8 cellular contexts compared by ENCODE assay signal in the genomic region with DNA sequence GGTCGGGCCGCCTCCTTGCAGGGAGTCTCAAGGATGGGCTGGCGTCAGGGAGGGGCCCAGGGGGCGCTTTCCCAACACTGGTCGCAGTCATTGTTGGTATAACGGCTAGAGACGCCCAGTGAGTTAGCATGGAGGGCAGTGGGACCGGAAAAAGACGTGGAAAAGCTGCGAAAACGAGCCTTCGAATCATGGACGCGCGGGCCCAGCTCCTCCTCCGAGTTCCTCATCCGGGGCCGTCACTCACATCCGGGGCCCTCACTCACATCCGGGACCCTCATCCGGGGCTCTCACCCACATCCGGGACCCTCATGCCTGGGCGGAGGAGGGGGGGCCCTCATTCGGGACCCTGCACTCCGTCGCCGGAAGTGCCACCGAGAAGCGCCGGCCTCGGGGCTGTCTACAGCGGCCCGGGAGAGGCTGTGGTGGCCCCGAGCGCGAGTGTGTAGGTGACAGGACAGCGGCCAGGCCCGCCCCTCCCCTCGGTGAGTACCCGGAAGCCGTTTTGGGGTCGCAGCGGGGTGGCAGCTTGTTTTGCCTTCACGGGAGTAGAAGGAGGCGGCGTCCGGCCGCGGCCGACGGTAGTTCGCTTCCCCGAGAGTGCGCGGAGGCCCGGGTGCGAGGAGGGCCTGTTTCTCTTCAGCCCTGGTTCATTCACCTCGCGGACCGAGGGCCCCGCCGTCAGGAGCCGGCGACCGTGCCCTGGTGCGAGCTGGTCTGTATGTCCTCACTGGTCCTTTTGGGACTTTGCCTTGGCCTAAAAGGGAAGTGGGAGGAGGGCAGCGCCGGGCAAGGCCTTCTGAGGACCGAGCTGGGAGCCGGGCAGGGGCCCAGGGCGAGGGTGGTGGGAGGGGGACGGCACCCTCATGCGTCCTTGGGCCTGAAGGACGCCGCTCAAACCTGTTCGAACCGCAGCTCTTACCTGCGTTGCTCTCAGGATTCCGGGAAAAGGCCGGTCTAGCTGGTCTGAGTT. TPM values are rescaled to one million over a fixed set of nuclear protein-coding genes. Genes with fewer than 3 reads are reported as not detected.
A peak's percentile ranks its signal among the peaks of the same experiment; 100 is the strongest.
DNase-seq lines count a peak whose midpoint lies in the region; TF ChIP-seq lines count a peak whose summit lies in the region.

A gene with protein sequence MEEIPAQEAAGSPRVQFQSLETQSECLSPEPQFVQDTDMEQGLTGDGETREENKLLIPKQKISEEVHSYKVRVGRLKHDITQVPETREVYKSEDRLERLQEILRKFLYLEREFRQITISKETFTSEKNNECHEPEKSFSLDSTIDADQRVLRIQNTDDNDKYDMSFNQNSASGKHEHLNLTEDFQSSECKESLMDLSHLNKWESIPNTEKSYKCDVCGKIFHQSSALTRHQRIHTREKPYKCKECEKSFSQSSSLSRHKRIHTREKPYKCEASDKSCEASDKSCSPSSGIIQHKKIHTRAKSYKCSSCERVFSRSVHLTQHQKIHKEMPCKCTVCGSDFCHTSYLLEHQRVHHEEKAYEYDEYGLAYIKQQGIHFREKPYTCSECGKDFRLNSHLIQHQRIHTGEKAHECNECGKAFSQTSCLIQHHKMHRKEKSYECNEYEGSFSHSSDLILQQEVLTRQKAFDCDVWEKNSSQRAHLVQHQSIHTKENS (plus strand): TSS at position 337 of the 970 bp plus-strand sequence. CDS start 1,918 bp downstream, outside the sequence.

- no peaks in the 10 kb centered on the region for H3K27me3 ChIP-seq in suprapubic skin

- peaks cover 62% of the 10 kb centered on the region for H3K4me1 Mint-ChIP-seq in activated naive CD4-positive, alpha-beta T cell treated with anti-CD3 and anti-CD28 coated beads, Interleukin-2, amount 50 U/mL, for 24 hours

- 0% methylated on average over 28 of the region's 80 CpGs for WGBS in suprapubic skin

- no peaks in the 10 kb centered on the region for H3K9me3 ChIP-seq in suprapubic skin

- peak within 1 kb of the TSS; percentile 98 for H3K27ac ChIP-seq in suprapubic skin

- H3K36me3 ChIP-seq in suprapubic skin, result peaks cover 32% of the 10 kb centered on the region

- peak within 1 kb of the TSS; percentile 99 for H3K27ac Mint-ChIP-seq in activated naive CD4-positive, alpha-beta T cell treated with anti-CD3 and anti-CD28 coated beads, Interleukin-2, amount 50 U/mL, for 24 hours

- no peaks in the 10 kb centered on the region for H3K9me3 Mint-ChIP-seq in activated naive CD4-positive, alpha-beta T cell treated with anti-CD3 and anti-CD28 coated beads, Interleukin-2, amount 50 U/mL, for 24 hours

- peak within 1 kb of the TSS; percentile 99 for H3K4me3 Mint-ChIP-seq in activated naive CD4-positive, alpha-beta T cell treated with anti-CD3 and anti-CD28 coated beads, Interleukin-2, amount 50 U/mL, for 24 hours

- peaks cover 22% of the 10 kb centered on the region for H3K36me3 Mint-ChIP-seq in activated naive CD4-positive, alpha-beta T cell treated with anti-CD3 and anti-CD28 coated beads, Interleukin-2, amount 50 U/mL, for 24 hours

- peaks cover 52% of the 10 kb centered on the region for H3K4me1 ChIP-seq in suprapubic skin

- no peaks in the 10 kb centered on the region for H3K27me3 Mint-ChIP-seq in activated naive CD4-positive, alpha-beta T cell treated with anti-CD3 and anti-CD28 coated beads, Interleukin-2, amount 50 U/mL, for 24 hours

- peak in 1 of 2 donors; percentile 82 for TF ChIP-seq POLR2A in suprapubic skin (IDR thresholded peaks at IDR 0.05)

- DNase-seq in GDM1 (lab: John Stamatoyannopoulos, UW) (peak; percentile 58), HCEC 1CT (peak; percentile 78), NAMALWA (ENCODE audit: low spot score) (peak; percentile 99), SK-N-DZ (ENCODE audit: low spot score) (peak; percentile 94), glomerular endothelial cell (ENCODE audit: extremely low read depth, low read depth, low spot score) (no peak), occipital lobe (lab: John Stamatoyannopoulos, UW) (peak; percentile 85), suprapubic skin (ENCODE audit: low spot score in 2 of 2) (peak; percentile 96 to 97)

- TF ChIP-seq CTCF in suprapubic skin (IDR thresholded peaks at IDR 0.05), result no peak

- peak within 1 kb of the TSS; percentile 85 for H3K4me3 ChIP-seq in suprapubic skin

- TF ChIP-seq EP300 in suprapubic skin (IDR thresholded peaks at IDR 0.05), result no peak

RNA-seq across cellular contexts. Expression of the gene that starts here (rescaled TPM):
- 54.5 and 66.1 TPM in 2 replicates for polyA plus RNA-seq in SK-N-DZ (2014; cell fraction: cytosol; rRNA removed)
- 47.6 and 76.7 TPM in 2 replicates for polyA plus RNA-seq in SK-N-DZ (2014; cell fraction: nucleus; rRNA removed)
- total RNA-seq in glomerular endothelial cell (11.3 and 12.7 TPM in 2 replicates), occipital lobe (79.1 TPM), suprapubic skin (100 to 1,000 TPM; 122 to 240 (median 146) TPM)
